In genomic region chr2:178271629-178272333, GRCh38 we compare ENCODE assay signal across 11 cellular contexts.
A peak's percentile ranks its signal among the peaks of the same experiment; 100 is the strongest.
DNase-seq lines count a peak whose midpoint lies in the region; ATAC-seq, FAIRE-seq and TF ChIP-seq lines count a peak whose summit lies in the region.
"Had no signal": no experiment of that assay in that cellular context is flagged by ENCODE, and none has a peak within 500 bp of the region (broad histone marks: within the 10 kb centered on the region; RNA-seq: fewer than 3 reads in every experiment).

No MANE protein-coding gene starts in this region.

- H4K5ac ChIP-seq in H1 (ENCODE audit: insufficient read length, low read depth, low read length): no peak overlapping the region

- TF ChIP-seq EP300 in H1 (IDR thresholded peaks at IDR 0.05; ENCODE audit: borderline replicate concordance in 1 of 2, low read depth in 2 of 2, low read length in 2 of 2): no peak

- H3K27ac ChIP-seq in H1 (ENCODE audit: low read depth, low read length) (no peak overlapping the region), keratinocyte (ENCODE audit: control insufficient read depth, insufficient read depth, low read length) (peak overlapping the region; percentile 52)

- in situ Hi-C loops in ACHN (cut with HindIII; ENCODE audit: low pct_ligation_motif_present, low pct_unique_long_range_greater_than_20kb, low sequenced_read_pairs): no loop called here

- H3K9ac ChIP-seq in H1 (replicated peaks in 1 of 4; ENCODE audit: extremely low read depth in 1 of 4, low read depth in 3 of 4, low read length in 3 of 4) (no peak overlapping the region), keratinocyte (ENCODE audit: control insufficient read depth, extremely low read depth, insufficient read depth, low read length) (no peak overlapping the region)

- H3K27me3 ChIP-seq in H1 (replicated peaks in 1 of 4; ENCODE audit: control insufficient read depth in 3 of 4, extremely low read depth in 1 of 4, insufficient read depth in 3 of 4, low read length in 3 of 4): no peaks in the 10 kb centered on the region
- H3K27me3 ChIP-seq in keratinocyte (ENCODE audit: control insufficient read depth, extremely low read depth, insufficient read depth, low read length): no peaks in the 10 kb centered on the region

- ATAC-seq in GM18517 (IDR thresholded peaks at IDR 0.05; ENCODE audit: unreplicated experiment) (no peak), HG03469 (IDR thresholded peaks at IDR 0.05; ENCODE audit: unreplicated experiment) (no peak), GM21717 (IDR thresholded peaks at IDR 0.05; ENCODE audit: unreplicated experiment) (no peak)

- dilution Hi-C loops in keratinocyte (cut with MboI; ENCODE audit: extremely low pct_ligation_motif_present, low sequenced_read_pairs): no loop called here

- no peaks in the 10 kb centered on the region for H4K20me1 ChIP-seq in H1 (replicated peaks in 1 of 2; ENCODE audit: control insufficient read depth in 1 of 2, insufficient read depth in 2 of 2, low read length in 2 of 2)
- H4K20me1 ChIP-seq in keratinocyte (ENCODE audit: control insufficient read depth, extremely low read depth, insufficient read depth, low read length): no peaks in the 10 kb centered on the region

- H3K18ac ChIP-seq in H1 (ENCODE audit: extremely low read depth, low read length): no peak overlapping the region

- H2BK15ac ChIP-seq in H1 (ENCODE audit: low read length): no peak overlapping the region

- DNase-seq in NCI-H446 (lab: John Stamatoyannopoulos, UW): peak; percentile 62 to 77
- DNase-seq in H1 (ENCODE audit: low read depth in 1 of 2, low spot score in 2 of 2): no peak
- DNase-seq in keratinocyte (ENCODE audit: low read depth, low spot score): no peak
- peak; percentile 55 for DNase-seq in superior temporal gyrus (ENCODE audit: extremely low spot score)
- no peak for DNase-seq in ACHN
- DNase-seq: Kasumi-1; stimulated activated CD4-positive, alpha-beta T cell treated with anti-CD3 and anti-CD28 coated beads, Interleukin-4, amount 100 ng/mL, for 4 hours had no signal

- no peaks in the 10 kb centered on the region for H3K36me3 ChIP-seq in H1 (ENCODE audit: control insufficient read depth in 2 of 4, insufficient read depth in 4 of 4, low read length in 3 of 4)
- H3K36me3 ChIP-seq in keratinocyte (ENCODE audit: control insufficient read depth in 2 of 2, extremely low read depth in 1 of 2, insufficient read depth in 2 of 2, low read length in 2 of 2): no peaks in the 10 kb centered on the region

- H3K23me2 ChIP-seq in H1 (ENCODE audit: low read depth, low read length): no peaks in the 10 kb centered on the region

- FAIRE-seq in H1 (lab: Jason Lieb, UNC): no peak
- FAIRE-seq in keratinocyte (lab: Jason Lieb, UNC): peak; percentile 97
- FAIRE-seq: colon had no signal

- no peak overlapping the region for H3K56ac ChIP-seq in H1 (replicated peaks; ENCODE audit: insufficient read length, low read depth, low read length)

- H3K79me2 ChIP-seq in H1 (ENCODE audit: control insufficient read depth in 1 of 2, insufficient read depth in 2 of 2, low read length in 2 of 2) (no peaks in the 10 kb centered on the region), keratinocyte (ENCODE audit: control insufficient read depth, insufficient read depth, low read length) (no peaks in the 10 kb centered on the region)

- H2AK5ac ChIP-seq in H1 (ENCODE audit: low read depth, low read length): no peak overlapping the region

- no peak for TF ChIP-seq POLR2A in H1 (IDR thresholded peaks at IDR 0.05; ENCODE audit: control extremely low read depth in 1 of 2, low read depth in 2 of 2, low read length in 2 of 2)

- POLR2A ChIA-PET in H1 (lab: Charles Lee; ENCODE audit: partially characterized antibody): no interaction called here

- no peak overlapping the region for H3K14ac ChIP-seq in H1 (ENCODE audit: insufficient read length)

- no peak for TF ChIP-seq CTCF in H1 (IDR thresholded peaks at IDR 0.05; ENCODE audit: control extremely low read depth in 1 of 3, insufficient read depth in 1 of 3, low read depth in 1 of 3, low read length in 3 of 3)
- no peak for TF ChIP-seq CTCF in keratinocyte (optimal IDR thresholded peaks at IDR 0.05 in 1 of 3, IDR thresholded peaks at IDR 0.05 in 1 of 3, conservative IDR thresholded peaks at IDR 0.05 in 1 of 3; ENCODE audit: extremely low read depth in 1 of 3, insufficient read depth in 2 of 3, low read length in 3 of 3)

- no peak overlapping the region for H2BK20ac ChIP-seq in H1 (ENCODE audit: low read length)

- H3K9me1 ChIP-seq in keratinocyte (ENCODE audit: control insufficient read depth, extremely low read depth, insufficient read depth, low read length): no peaks in the 10 kb centered on the region

- H3K79me1 ChIP-seq in H1 (ENCODE audit: low read depth, low read length): no peaks in the 10 kb centered on the region

- H3K4ac ChIP-seq in H1 (replicated peaks; ENCODE audit: insufficient read length, low read depth, low read length): no peak overlapping the region

- no peak overlapping the region for H4K91ac ChIP-seq in H1 (replicated peaks; ENCODE audit: insufficient read length, low read length)

- no peak overlapping the region for H2AFZ ChIP-seq in H1 (ENCODE audit: low read length)
- H2AFZ ChIP-seq in keratinocyte (ENCODE audit: control insufficient read depth, low read length): peak overlapping the region; percentile 4

- H2BK5ac ChIP-seq in H1 (ENCODE audit: low read depth, low read length): no peak overlapping the region

- WGBS in H1 (ENCODE audit: extremely low coverage in 1 of 2, insufficient coverage in 1 of 2, insufficient read length in 1 of 2, insufficient replicate concordance in 2 of 2, low coverage in 1 of 2, low lambda C conversion rate in 2 of 2, missing lambda C conversion rate in 1 of 2), 2 experiments: 86% methylated on average over 3 of the region's 3 CpGs; no CpG with 5 or more reads in 1 of the 2 experiments

- no peak overlapping the region for H3K4me3 ChIP-seq in H1 (ENCODE audit: extremely low read depth in 1 of 4, insufficient read depth in 2 of 4, low read depth in 3 of 4, low read length in 4 of 4)
- peak overlapping the region in 2 of 3 experiments; percentile 17 to 48 for H3K4me3 ChIP-seq in keratinocyte (ENCODE audit: control insufficient read depth in 2 of 3, extremely low read depth in 1 of 3, insufficient read depth in 2 of 3, low read depth in 1 of 3, low read length in 3 of 3)

- no peak overlapping the region for H2BK120ac ChIP-seq in H1 (replicated peaks; ENCODE audit: low read depth, low read length)

- no peak overlapping the region for H4K8ac ChIP-seq in H1 (ENCODE audit: extremely low read depth, insufficient read depth, low read length)

- H3K4me2 ChIP-seq in H1 (ENCODE audit: insufficient read depth in 1 of 2, low read depth in 2 of 2, low read length in 2 of 2) (no peak overlapping the region), keratinocyte (ENCODE audit: control insufficient read depth, extremely low read depth, insufficient read depth, low read depth, low read length) (peak overlapping the region; percentile 78)

- TF ChIP-seq RAD21 in H1 (IDR thresholded peaks at IDR 0.05 in 1 of 2, conservative IDR thresholded peaks at IDR 0.05 in 1 of 2; ENCODE audit: low read depth in 2 of 2, low read length in 2 of 2): no peak

- CTCF ChIA-PET in H1 (lab: Charles Lee; ENCODE audit: partially characterized antibody): interaction anchor here (1.2 to 1.5 kb wide), 2 partner anchors 8 to 10 kb away, joined by 4 to 7 read pairs; no protein-coding TSS in a partner anchor

- H3K4me1 ChIP-seq in H1 (replicated peaks in 1 of 4; ENCODE audit: control insufficient read depth in 3 of 4, insufficient read depth in 4 of 4, low read length in 3 of 4) (peaks cover 0 to 5% (median 2%) of the 10 kb centered on the region in 4 experiments; a peak in 4 of 7 replicates), keratinocyte (ENCODE audit: control insufficient read depth, extremely low read depth, insufficient read depth, low read length) (peaks cover 29% of the 10 kb centered on the region)

- no peak overlapping the region for H3K23ac ChIP-seq in H1 (ENCODE audit: insufficient read length)

- 0 out of 2 replicates have a peak overlapping the region, but pooled peaks have one; percentile 69 for H2BK12ac ChIP-seq in H1 (ENCODE audit: low read depth, low read length)

- H3K9me3 ChIP-seq in H1 (ENCODE audit: insufficient read depth in 2 of 2, low read depth in 1 of 2, low read length in 1 of 2): no peaks in the 10 kb centered on the region
- H3K9me3 ChIP-seq in keratinocyte (ENCODE audit: control insufficient read depth, low read depth, low read length): no peaks in the 10 kb centered on the region

TF ChIP-seq in H1, 55 proteins besides CTCF, POLR2A, EP300 and RAD21:
- TF ChIP-seq RXRA (IDR thresholded peaks at IDR 0.05; ENCODE audit: insufficient read depth, low read depth, low read length) (no peak), BRCA1 (IDR thresholded peaks at IDR 0.05; ENCODE audit: low read depth, low read length) (no peak)

Comparison
In these comparisons a context has a peak if more than half of its experiments do, and no peak if none do; other contexts are left out.
1. DNase-seq: peak in NCI-H446 (2 of 2) and superior temporal gyrus (single experiment); none in H1 (0 of 2), keratinocyte (single experiment) and ACHN (single experiment).
2. H3K4me3 ChIP-seq: peak in keratinocyte (2 of 3); none in H1 (0 of 4).